ENCODE assay signal across 24 cellular contexts in the genomic region with DNA sequence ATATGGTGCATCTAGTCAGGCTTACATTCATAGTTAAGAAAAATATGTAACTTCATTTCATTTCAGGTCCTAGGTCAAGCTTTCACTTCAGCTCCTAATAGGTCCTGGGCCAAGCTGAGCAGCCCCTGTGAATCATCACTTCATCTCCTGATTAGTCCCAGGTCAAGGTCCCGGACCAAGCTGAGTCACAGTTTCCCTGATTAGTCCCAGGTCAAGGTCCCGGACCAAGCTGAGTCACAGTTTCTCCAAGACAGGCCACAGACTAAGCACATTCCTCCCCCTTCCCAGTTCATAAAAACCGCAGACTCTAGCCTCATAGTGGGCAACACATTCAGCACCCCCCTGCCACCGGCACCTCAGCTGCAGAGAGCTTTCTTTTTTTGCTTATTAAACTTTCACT.
"Had no signal": no experiment of that assay in that cellular context is flagged by ENCODE, and none has a peak within 500 bp of the region (broad histone marks: within the 10 kb centered on the region; RNA-seq: fewer than 3 reads in every experiment).

No MANE protein-coding gene starts in this region.

- H3K4me3 ChIP-seq: esophagus muscularis mucosa, right lobe of liver, testis, transverse colon had no signal

- H3K27me3 ChIP-seq: right lobe of liver, testis, transverse colon had no signal

- H3K27me3 Mint-ChIP-seq: activated CD4-positive, alpha-beta memory T cell treated with anti-CD3 and anti-CD28 coated beads for 36 hours; activated CD4-positive, alpha-beta T cell treated with anti-CD3 and anti-CD28 coated beads, Interleukin-2, amount 10 ng/mL, durations not matched to agents 24 days and 14 days; activated naive CD4-positive, alpha-beta T cell treated with anti-CD3 and anti-CD28 coated beads, Interleukin-2, amount 10 ng/mL, durations not matched to agents 7 days and 5 days; activated naive CD8-positive, alpha-beta T cell treated with anti-CD3 and anti-CD28 coated beads, Interleukin-2, amount 10 ng/mL, durations not matched to agents 7 days and 5 days; dendritic cell treated with granulocyte-macrophage colony-stimulating factor and Interleukin-4, amounts not matched to agents 40 ng/mL and 50 ng/mL, for 4 days; naive thymus-derived CD4-positive, alpha-beta T cell had no signal

- H3K4me3 Mint-ChIP-seq: activated CD4-positive, alpha-beta memory T cell treated with anti-CD3 and anti-CD28 coated beads for 36 hours; activated CD4-positive, alpha-beta T cell treated with anti-CD3 and anti-CD28 coated beads, Interleukin-2, amount 10 ng/mL, durations not matched to agents 24 days and 14 days; activated naive CD4-positive, alpha-beta T cell treated with anti-CD3 and anti-CD28 coated beads, Interleukin-2, amount 10 ng/mL, durations not matched to agents 7 days and 5 days; activated naive CD8-positive, alpha-beta T cell treated with anti-CD3 and anti-CD28 coated beads, Interleukin-2, amount 10 ng/mL, durations not matched to agents 7 days and 5 days; dendritic cell treated with granulocyte-macrophage colony-stimulating factor and Interleukin-4, amounts not matched to agents 40 ng/mL and 50 ng/mL, for 4 days; naive thymus-derived CD4-positive, alpha-beta T cell had no signal

- H3K36me3 Mint-ChIP-seq: activated CD4-positive, alpha-beta memory T cell treated with anti-CD3 and anti-CD28 coated beads for 36 hours; activated naive CD4-positive, alpha-beta T cell treated with anti-CD3 and anti-CD28 coated beads, Interleukin-2, amount 10 ng/mL, durations not matched to agents 7 days and 5 days; activated naive CD8-positive, alpha-beta T cell treated with anti-CD3 and anti-CD28 coated beads, Interleukin-2, amount 10 ng/mL, durations not matched to agents 7 days and 5 days; naive thymus-derived CD4-positive, alpha-beta T cell had no signal

- DNase-seq: activated CD4-positive, alpha-beta memory T cell treated with anti-CD3 and anti-CD28 coated beads for 36 hours; activated CD4-positive, alpha-beta T cell treated with anti-CD3 and anti-CD28 coated beads, Interleukin-2, amount 10 ng/mL, durations not matched to agents 24 days and 14 days; activated CD4-positive, CD25-positive, alpha-beta regulatory T cell treated with anti-CD3 and anti-CD28 coated beads, Interleukin-2, amount 50 U/mL, for 72 hours; activated CD8-positive, alpha-beta memory T cell treated with anti-CD3 and anti-CD28 coated beads, Interleukin-2, amount 50 U/mL, for 4 hours; activated gamma-delta T cell; activated naive CD4-positive, alpha-beta T cell treated with anti-CD3 and anti-CD28 coated beads, Interleukin-2, amount 10 ng/mL, durations not matched to agents 7 days and 5 days; activated naive CD8-positive, alpha-beta T cell treated with anti-CD3 and anti-CD28 coated beads, Interleukin-2, amount 10 ng/mL, durations not matched to agents 7 days and 5 days; activated T-cell treated with anti-CD3 and anti-CD28 coated beads, Interleukin-2, amount 50 U/mL, for 1 hour; amniotic stem cell; caudate nucleus; effector CD4-positive, alpha-beta T cell; left cardiac atrium; left ventricle myocardium superior; midbrain; naive thymus-derived CD4-positive, alpha-beta T cell; posterior cingulate gyrus; stimulated activated CD4-positive, alpha-beta T cell treated with anti-CD3 and anti-CD28 coated beads, Interleukin-2, amount 100 ng/mL, for 48 hours; stimulated activated naive CD8-positive, alpha-beta T cell treated with anti-CD3 and anti-CD28 coated beads, Interleukin-15, Interleukin-2, amounts not matched to agents 100 U/mL and 50 U/mL, for 24 hours; T-helper 2 cell; testis; transverse colon had no signal

- H3K27ac ChIP-seq: esophagus muscularis mucosa, right lobe of liver, testis, transverse colon had no signal

- H3K27ac Mint-ChIP-seq: activated CD4-positive, alpha-beta memory T cell treated with anti-CD3 and anti-CD28 coated beads for 36 hours; activated CD4-positive, alpha-beta T cell treated with anti-CD3 and anti-CD28 coated beads, Interleukin-2, amount 10 ng/mL, durations not matched to agents 24 days and 14 days; activated naive CD4-positive, alpha-beta T cell treated with anti-CD3 and anti-CD28 coated beads, Interleukin-2, amount 10 ng/mL, durations not matched to agents 7 days and 5 days; activated naive CD8-positive, alpha-beta T cell treated with anti-CD3 and anti-CD28 coated beads, Interleukin-2, amount 10 ng/mL, durations not matched to agents 7 days and 5 days; dendritic cell treated with granulocyte-macrophage colony-stimulating factor and Interleukin-4, amounts not matched to agents 40 ng/mL and 50 ng/mL, for 4 days; naive thymus-derived CD4-positive, alpha-beta T cell had no signal

- H3K36me3 ChIP-seq: esophagus muscularis mucosa, right lobe of liver, transverse colon had no signal

- H3K9me3 Mint-ChIP-seq: activated CD4-positive, alpha-beta memory T cell treated with anti-CD3 and anti-CD28 coated beads for 36 hours; activated CD4-positive, alpha-beta T cell treated with anti-CD3 and anti-CD28 coated beads, Interleukin-2, amount 10 ng/mL, durations not matched to agents 24 days and 14 days; activated naive CD4-positive, alpha-beta T cell treated with anti-CD3 and anti-CD28 coated beads, Interleukin-2, amount 10 ng/mL, durations not matched to agents 7 days and 5 days; dendritic cell treated with granulocyte-macrophage colony-stimulating factor and Interleukin-4, amounts not matched to agents 40 ng/mL and 50 ng/mL, for 4 days had no signal

- H3K4me1 Mint-ChIP-seq: activated CD4-positive, alpha-beta T cell treated with anti-CD3 and anti-CD28 coated beads, Interleukin-2, amount 10 ng/mL, durations not matched to agents 24 days and 14 days; activated naive CD4-positive, alpha-beta T cell treated with anti-CD3 and anti-CD28 coated beads, Interleukin-2, amount 10 ng/mL, durations not matched to agents 7 days and 5 days; activated naive CD8-positive, alpha-beta T cell treated with anti-CD3 and anti-CD28 coated beads, Interleukin-2, amount 10 ng/mL, durations not matched to agents 7 days and 5 days; naive thymus-derived CD4-positive, alpha-beta T cell had no signal

- H3K9me3 ChIP-seq: esophagus muscularis mucosa, right lobe of liver, testis, transverse colon had no signal

- ATAC-seq: left cardiac atrium; left ventricle myocardium superior; naive thymus-derived CD4-positive, alpha-beta T cell; right lobe of liver; stimulated activated naive CD8-positive, alpha-beta T cell treated with anti-CD3 and anti-CD28 coated beads, Interleukin-15, Interleukin-2, amounts not matched to agents 100 U/mL and 50 U/mL, for 24 hours had no signal

- H3K4me1 ChIP-seq: esophagus muscularis mucosa, right lobe of liver, testis, transverse colon had no signal
